In genomic region chr12:50985322-50985721, GRCh38 we compare ENCODE assay signal across 9 cellular contexts. TPM values are rescaled to one million over a fixed set of nuclear protein-coding genes. Genes with fewer than 3 reads are reported as not detected.
DNase-seq lines count a peak whose midpoint lies in the region; ATAC-seq, FAIRE-seq and TF ChIP-seq lines count a peak whose summit lies in the region.
"Had no signal": no experiment of that assay in that cellular context is flagged by ENCODE, and none has a peak within 500 bp of the region (broad histone marks: within the 10 kb centered on the region; RNA-seq: fewer than 3 reads in every experiment).

No MANE protein-coding gene starts in this region.

- H3K4me1 ChIP-seq in astrocyte (ENCODE audit: insufficient read depth, low read length) (peaks cover 10% of the 10 kb centered on the region), right atrium auricular region (peaks cover 0 to 28% of the 10 kb centered on the region in 2 donors), H9 (ENCODE audit: insufficient read depth, low read length) (no peaks in the 10 kb centered on the region)

- no peaks in the 10 kb centered on the region for H3K9me3 ChIP-seq in astrocyte (ENCODE audit: insufficient read depth, low read depth, low read length)
- H3K9me3 ChIP-seq in right atrium auricular region, result no peaks in the 10 kb centered on the region
- H3K9me3 ChIP-seq in H9 (ENCODE audit: control insufficient read depth, low read depth, low read length), result no peaks in the 10 kb centered on the region

- H3K4me3 Mint-ChIP-seq in astrocyte (ENCODE audit: unreplicated experiment) (no peak overlapping the region), H9 (no peak overlapping the region)

- H3K27ac Mint-ChIP-seq in astrocyte (ENCODE audit: unreplicated experiment), result peak overlapping the region; percentile 63
- H3K27ac Mint-ChIP-seq in H9, result no peak overlapping the region

- H3K36me3 Mint-ChIP-seq in astrocyte (ENCODE audit: low read depth, unreplicated experiment) (peaks cover 2% of the 10 kb centered on the region), H9 (ENCODE audit: insufficient read depth in 1 of 3, low read depth in 3 of 3) (peaks cover 1 to 20% (median 12%) of the 10 kb centered on the region in 3 experiments; a peak in 5 of 7 replicates)

- no peak overlapping the region for H4K8ac ChIP-seq in H9 (replicated peaks; ENCODE audit: insufficient read length, low read depth, low read length)

- H2BK20ac ChIP-seq in H9 (ENCODE audit: low read depth, low read length, poor library complexity, severe bottlenecking), result no peak overlapping the region

- no peak overlapping the region for H3K18ac ChIP-seq in H9 (ENCODE audit: insufficient read length, low read depth, low read length)

- no peak overlapping the region for H3K4ac ChIP-seq in H9 (ENCODE audit: low read depth, low read length)

- H3K23ac ChIP-seq in H9 (ENCODE audit: insufficient read length, low read depth, low read length), result no peak overlapping the region

- H3K4me2 ChIP-seq in astrocyte (ENCODE audit: low read length), result peak overlapping the region; percentile 6
- H3K4me2 ChIP-seq in H9 (ENCODE audit: insufficient read depth, insufficient read length, low read length), result no peak overlapping the region

- H2BK15ac ChIP-seq in H9 (ENCODE audit: low read depth, low read length), result no peak overlapping the region

- H2AFZ ChIP-seq in astrocyte (ENCODE audit: low read depth, low read length) (no peak overlapping the region), H9 (ENCODE audit: low read length) (no peak overlapping the region)

- H2BK120ac ChIP-seq in H9 (ENCODE audit: low read depth, low read length, poor library complexity, severe bottlenecking), result no peak overlapping the region

- H3K79me2 ChIP-seq in astrocyte (ENCODE audit: insufficient read depth, low read length) (no peaks in the 10 kb centered on the region), H9 (ENCODE audit: insufficient read depth, low read length) (no peaks in the 10 kb centered on the region)

- H3K9me3 Mint-ChIP-seq in astrocyte (ENCODE audit: unreplicated experiment), result no peaks in the 10 kb centered on the region
- H3K9me3 Mint-ChIP-seq in H9, result no peaks in the 10 kb centered on the region

- no peak overlapping the region for H2BK12ac ChIP-seq in H9 (ENCODE audit: insufficient read length, low read depth, low read length)

- no peak overlapping the region for H4K5ac ChIP-seq in H9 (ENCODE audit: insufficient read length, low read depth, low read length)

- TF ChIP-seq CTCF in astrocyte (IDR thresholded peaks at IDR 0.05; ENCODE audit: insufficient read depth, low read depth, low read length), result no peak
- no peak for TF ChIP-seq CTCF in right atrium auricular region (IDR thresholded peaks at IDR 0.05)
- TF ChIP-seq CTCF in H9 (conservative IDR thresholded peaks at IDR 0.05), result no peak

- no peaks in the 10 kb centered on the region for H3K79me1 ChIP-seq in H9 (ENCODE audit: insufficient read depth, low read depth, low read length, poor library complexity, severe bottlenecking)

- no peaks in the 10 kb centered on the region for H3K23me2 ChIP-seq in H9 (ENCODE audit: insufficient read length, low read depth, low read length, poor library complexity, severe bottlenecking)

- no peak for ATAC-seq in GM19035 (IDR thresholded peaks at IDR 0.05; ENCODE audit: unreplicated experiment)
- ATAC-seq: GM12878 had no signal

- H2BK5ac ChIP-seq in H9 (ENCODE audit: insufficient read length, low read length), result no peak overlapping the region

- peak overlapping the region; percentile 40 for H3K27ac ChIP-seq in astrocyte (ENCODE audit: low read depth, low read length)
- H3K27ac ChIP-seq in right atrium auricular region, result peak overlapping the region; percentile 76 to 87
- peak overlapping the region in 20 of 21 experiments; percentile 8 to 91 (median 60) for H3K27ac ChIP-seq in skin epidermis
- no peak overlapping the region for H3K27ac ChIP-seq in H9 (ENCODE audit: insufficient read length, low read depth, low read length)

- FAIRE-seq in astrocyte (lab: Jason Lieb, UNC), result peak; percentile 52
- FAIRE-seq: GM12878 had no signal

- no peak overlapping the region for H3T11ph ChIP-seq in H9 (ENCODE audit: low read length)

- H3K56ac ChIP-seq in H9 (ENCODE audit: insufficient read length, low read depth, low read length), result no peak overlapping the region

- no peaks in the 10 kb centered on the region for H4K20me1 ChIP-seq in astrocyte (ENCODE audit: insufficient read depth, low read length)
- H4K20me1 ChIP-seq in H9 (ENCODE audit: control insufficient read depth, insufficient read depth, insufficient read length), result no peaks in the 10 kb centered on the region

- H3K9ac ChIP-seq in astrocyte (ENCODE audit: low read length) (peak overlapping the region; percentile 28), H9 (ENCODE audit: extremely low read depth, insufficient read length, low read length) (no peak overlapping the region)

- H4K91ac ChIP-seq in H9 (ENCODE audit: insufficient read length, low read depth, low read length), result no peak overlapping the region

- H3K27me3 ChIP-seq in astrocyte (ENCODE audit: insufficient read depth, low read length) (no peaks in the 10 kb centered on the region), right atrium auricular region (no peaks in the 10 kb centered on the region), H9 (ENCODE audit: insufficient read depth, low read length) (no peaks in the 10 kb centered on the region)

- no peaks in the 10 kb centered on the region for H3K27me3 Mint-ChIP-seq in astrocyte (ENCODE audit: low read depth, unreplicated experiment)
- no peaks in the 10 kb centered on the region for H3K27me3 Mint-ChIP-seq in H9 (ENCODE audit: low read depth)

- peaks cover under 1% of the 10 kb centered on the region for H3K36me3 ChIP-seq in astrocyte (ENCODE audit: insufficient read depth, low read length)
- H3K36me3 ChIP-seq in right atrium auricular region, result peaks cover 41% of the 10 kb centered on the region

- H3K4me3 ChIP-seq in astrocyte (ENCODE audit: insufficient read depth, low read depth, low read length) (no peak overlapping the region), right atrium auricular region (no peak overlapping the region), skin epidermis (no peak overlapping the region)
- H3K4me3 ChIP-seq: GM12878 had no signal

- H3K14ac ChIP-seq in H9 (ENCODE audit: insufficient read depth, low read length), result no peak overlapping the region

- DNase-seq in GOT3 (lab: John Stamatoyannopoulos, UW), result peak; percentile 92
- DNase-seq in astrocyte (ENCODE audit: low read depth), result peak; percentile 70
- DNase-seq in right atrium auricular region (ENCODE audit: low spot score), result peak; percentile 70
- DNase-seq in NCI-H2107 (lab: John Stamatoyannopoulos, UW), result no peak
- no peak for DNase-seq in H9
- DNase-seq in NCI-H146 (lab: John Stamatoyannopoulos, UW), result no peak

- no peak overlapping the region for H2AK5ac ChIP-seq in H9 (ENCODE audit: insufficient read length, low read length)

- H3K4me1 Mint-ChIP-seq in astrocyte (ENCODE audit: low read depth, unreplicated experiment), result peaks cover 27% of the 10 kb centered on the region
- H3K4me1 Mint-ChIP-seq in H9, result peaks cover 2 to 13% of the 10 kb centered on the region in 2 experiments

RNA-seq across cellular contexts. Expression of gene HIGD1C, which starts 33.0 kb away (rescaled TPM):
- total RNA-seq in astrocyte (not detected in 2 replicates), right atrium auricular region (not detected), H9 (2021) (not detected in 2 replicates)
- total RNA-seq: GM12878 had no signal

RNA-seq across cellular contexts. Expression of gene SLC11A2, which starts 40.9 kb away (rescaled TPM):
- 35.5 and 40.0 TPM in 2 replicates for total RNA-seq in astrocyte
- 10 to 100 TPM; 25.5 to 40.9 TPM for total RNA-seq in right atrium auricular region
- 45.6 and 47.9 TPM in 2 replicates for total RNA-seq in H9 (2021)

Comparison
In these comparisons a context has a peak if more than half of its experiments do, and no peak if none do; other contexts are left out.
1. DNase-seq: peak in GOT3 (single experiment), astrocyte (single experiment) and right atrium auricular region (single experiment); none in NCI-H2107 (single experiment), H9 (single experiment) and NCI-H146 (single experiment).